Comparison of ENCODE assay signal across 26 cellular contexts in the genomic region with DNA sequence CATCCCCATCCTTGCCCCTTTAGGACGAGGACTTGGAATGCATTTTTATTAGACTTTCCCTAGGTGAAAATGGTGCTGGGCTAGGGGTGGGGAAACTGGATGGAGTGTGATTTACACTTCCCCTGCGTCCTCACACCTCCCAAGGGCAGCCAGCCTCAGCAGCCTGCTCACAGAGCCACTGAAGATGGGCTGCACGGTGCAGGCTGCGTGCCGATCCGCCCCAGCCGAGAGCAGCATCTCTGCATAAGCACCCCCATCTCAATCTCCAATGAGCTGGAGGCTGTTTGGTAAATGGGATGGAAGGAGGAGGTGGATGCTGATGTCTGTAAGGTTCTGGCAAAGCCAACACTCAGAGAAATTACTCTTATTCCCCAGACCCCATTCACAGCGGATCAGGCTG.
"Had no signal": no experiment of that assay in that cellular context is flagged by ENCODE, and none has a peak within 500 bp of the region (broad histone marks: within the 10 kb centered on the region; RNA-seq: fewer than 3 reads in every experiment).

No MANE protein-coding gene starts in this region.

- DNase-seq: cerebellar nuclear complex; colonic mucosa; cortex of kidney; effector CD8-positive, alpha-beta T cell; effector memory CD8-positive, alpha-beta T cell; endodermal cell; erythroblast; esophagus squamous epithelium; foreskin fibroblast; foreskin melanocyte; gastrocnemius medialis; heart left ventricle; left cardiac atrium; left lung; left ventricle myocardium superior; lower lobe of right lung; mesenchymal stem cell; mucosa of descending colon had no signal

- H3K27me3 Mint-ChIP-seq: dendritic cell treated with granulocyte-macrophage colony-stimulating factor and Interleukin-4, amounts not matched to agents 40 ng/mL and 50 ng/mL, for 4 days had no signal

- H3K9me3 Mint-ChIP-seq: dendritic cell treated with granulocyte-macrophage colony-stimulating factor and Interleukin-4, amounts not matched to agents 40 ng/mL and 50 ng/mL, for 4 days; effector memory CD8-positive, alpha-beta T cell; endodermal cell had no signal

- H2AFZ ChIP-seq: hepatocyte had no signal

- FAIRE-seq: endometrium, islet of Langerhans, keratinocyte had no signal

- H3K36me3 ChIP-seq: colonic mucosa, esophagus squamous epithelium, gastrocnemius medialis, heart left ventricle, left lung, lower lobe of right lung had no signal

- H3K4me3 ChIP-seq: colonic mucosa, esophagus squamous epithelium, gastrocnemius medialis, heart left ventricle, hepatocyte, left lung, lower lobe of right lung, mucosa of descending colon had no signal

- H3K4me3 Mint-ChIP-seq: dendritic cell treated with granulocyte-macrophage colony-stimulating factor and Interleukin-4, amounts not matched to agents 40 ng/mL and 50 ng/mL, for 4 days; effector memory CD8-positive, alpha-beta T cell; endodermal cell; mesothelial cell of epicardium had no signal

- H3K9me3 ChIP-seq: colonic mucosa, esophagus squamous epithelium, gastrocnemius medialis, heart left ventricle, left lung, lower lobe of right lung, mucosa of descending colon had no signal

- ATAC-seq: effector memory CD8-positive, alpha-beta T cell; esophagus mucosa; gastrocnemius medialis; heart left ventricle; left cardiac atrium; left lung; left ventricle myocardium superior; lower lobe of right lung; mucosa of descending colon had no signal

- H3K4me1 ChIP-seq: colonic mucosa, gastrocnemius medialis, left lung had no signal

- H3K36me3 Mint-ChIP-seq: mesothelial cell of epicardium had no signal

- H3K27ac ChIP-seq: colonic mucosa, epithelial cell of prostate, esophagus squamous epithelium, gastrocnemius medialis, heart left ventricle, hepatocyte, left lung, lower lobe of right lung had no signal

- H3K27ac Mint-ChIP-seq: dendritic cell treated with granulocyte-macrophage colony-stimulating factor and Interleukin-4, amounts not matched to agents 40 ng/mL and 50 ng/mL, for 4 days; effector memory CD8-positive, alpha-beta T cell; endodermal cell; mesothelial cell of epicardium had no signal

- H3K79me2 ChIP-seq: hepatocyte had no signal

- H3K4me2 ChIP-seq: hepatocyte had no signal

- H3K27me3 ChIP-seq: colonic mucosa, esophagus squamous epithelium, gastrocnemius medialis, heart left ventricle, hepatocyte, left lung had no signal
